In the genomic region with DNA sequence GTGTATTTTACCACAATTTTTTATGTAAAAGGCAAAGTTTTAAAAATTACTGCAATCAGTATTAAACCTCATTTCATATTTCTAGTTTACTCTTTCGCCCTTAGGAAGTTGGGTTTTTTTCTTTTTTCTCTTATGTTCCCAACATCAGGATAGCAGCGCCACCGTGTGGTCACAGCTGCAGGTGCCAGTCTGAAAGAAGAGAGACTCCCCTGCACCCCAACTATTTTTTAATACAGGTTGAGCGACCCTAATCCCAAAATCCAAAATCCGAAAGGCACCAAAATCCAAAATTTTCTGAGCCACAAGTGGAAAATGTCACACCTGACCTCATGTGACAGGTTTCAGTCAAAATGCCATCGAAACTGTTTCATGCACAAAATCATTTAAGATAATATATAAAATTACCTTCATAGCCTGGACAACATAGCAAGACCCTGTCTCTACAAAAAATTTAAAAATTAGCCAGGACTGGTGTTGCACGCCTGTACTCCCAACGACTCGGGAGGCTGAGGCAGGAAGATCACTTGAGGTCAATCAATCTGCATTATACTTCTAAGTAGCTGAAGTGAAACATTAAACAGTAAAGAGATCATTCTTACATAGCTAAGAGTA, we compare ENCODE assay signal across 8 cellular contexts. TPM values are rescaled to one million over a fixed set of nuclear protein-coding genes. Genes with fewer than 3 reads are reported as not detected.
A peak's percentile ranks its signal among the peaks of the same experiment; 100 is the strongest.
DNase-seq lines count a peak whose midpoint lies in the region; ATAC-seq and TF ChIP-seq lines count a peak whose summit lies in the region.

No MANE protein-coding gene starts in this region.

- peak; percentile 90 for TF ChIP-seq CTCF in PC-3 (conservative IDR thresholded peaks at IDR 0.05; ENCODE audit: low read depth, low read length)
- peak; percentile 86 to 95 for TF ChIP-seq CTCF in fibroblast of lung (conservative IDR thresholded peaks at IDR 0.05 in 1 of 2, IDR thresholded peaks at IDR 0.05 in 1 of 2; ENCODE audit: low read depth in 1 of 2, low read length in 2 of 2)

- H2BK12ac ChIP-seq in neuronal stem cell (ENCODE audit: low read length), result no peak overlapping the region

- CTCF ChIA-PET in PC-3 (lab: Charles Lee), result interaction anchor here (1.3 kb wide), 1 partner anchor 90 kb away, joined by 3 read pairs; no protein-coding TSS in a partner anchor

- no peaks in the 10 kb centered on the region for H3K36me3 Mint-ChIP-seq in activated T-cell treated with anti-CD3 and anti-CD28 coated beads, Interleukin-2, amount 50 U/mL, for 24 hours (ENCODE audit: low read depth)

- H3K27ac Mint-ChIP-seq in activated T-cell treated with anti-CD3 and anti-CD28 coated beads, Interleukin-2, amount 50 U/mL, for 24 hours, result no peak overlapping the region

- no peaks in the 10 kb centered on the region for H3K9me2 ChIP-seq in PC-3 (replicated peaks; ENCODE audit: low read length)

- H3K27me3 ChIP-seq in BLaER1 treated with 17β-estradiol and CSF1 and Interleukin-3, amounts not matched to agents 10 nM and 100 nM, result no peaks in the 10 kb centered on the region; a peak in 1 of 22 replicates
- H3K27me3 ChIP-seq in PC-3 (ENCODE audit: low read length) (no peaks in the 10 kb centered on the region), fibroblast of lung (ENCODE audit: control insufficient read depth, insufficient read depth, low read length) (peaks cover 26% of the 10 kb centered on the region), neuronal stem cell (ENCODE audit: control insufficient read depth in 3 of 3, insufficient read depth in 3 of 3, low read depth in 1 of 3, low read length in 3 of 3) (peaks cover 0 to 3% (median 0%) of the 10 kb centered on the region in 3 experiments)

- no peak overlapping the region for H2BK120ac ChIP-seq in neuronal stem cell (ENCODE audit: low read depth, low read length)

- H4K91ac ChIP-seq in neuronal stem cell (ENCODE audit: low read depth, low read length, poor library complexity), result no peak overlapping the region

- peaks cover 15% of the 10 kb centered on the region for H3K27me3 Mint-ChIP-seq in activated T-cell treated with anti-CD3 and anti-CD28 coated beads, Interleukin-2, amount 50 U/mL, for 24 hours

- no peak overlapping the region for H3K4ac ChIP-seq in neuronal stem cell (ENCODE audit: low read length)

- no peak overlapping the region for H3K14ac ChIP-seq in neuronal stem cell (ENCODE audit: low read length)

- H3K4me1 ChIP-seq in BLaER1 treated with 17β-estradiol and CSF1 and Interleukin-3, amounts not matched to agents 10 nM and 100 nM, result peaks cover 36 to 83% (median 57%) of the 10 kb centered on the region in 10 experiments
- H3K4me1 ChIP-seq in PC-3 (ENCODE audit: insufficient read depth, low read length) (peaks cover 12% of the 10 kb centered on the region; the same call in 1 of the 2 replicates), fibroblast of lung (ENCODE audit: control insufficient read depth, extremely low read depth, insufficient read depth, low read length) (no peaks in the 10 kb centered on the region), neuronal stem cell (ENCODE audit: control insufficient read depth in 2 of 2, insufficient read depth in 1 of 2, low read depth in 1 of 2, low read length in 2 of 2) (peaks cover 6 to 16% of the 10 kb centered on the region in 2 donors)

- 0 out of 22 replicates have a peak overlapping the region, but pooled peaks of 1 of the 11 experiments have one; percentile 30 for H3K27ac ChIP-seq in BLaER1 treated with 17β-estradiol and CSF1 and Interleukin-3, amounts not matched to agents 10 nM and 100 nM
- H3K27ac ChIP-seq in PC-3 (ENCODE audit: low read length), result no peak overlapping the region
- H3K27ac ChIP-seq in fibroblast of lung (ENCODE audit: insufficient read depth, low read length), result no peak overlapping the region
- no peak overlapping the region for H3K27ac ChIP-seq in neuronal stem cell (replicated peaks; ENCODE audit: low read length)

- no peaks in the 10 kb centered on the region for H3F3A ChIP-seq in PC-3 (ENCODE audit: low read length, unreplicated experiment)

- no peak overlapping the region for H2AK5ac ChIP-seq in neuronal stem cell (ENCODE audit: low read depth, low read length)

- peak overlapping the region; percentile 46 to 94 (median 70) for H3K4me2 ChIP-seq in BLaER1 treated with 17β-estradiol and CSF1 and Interleukin-3, amounts not matched to agents 10 nM and 100 nM
- peak overlapping the region; percentile 81 for H3K4me2 ChIP-seq in PC-3 (ENCODE audit: low read length)
- H3K4me2 ChIP-seq in fibroblast of lung (ENCODE audit: extremely low read depth, insufficient read depth, low read length), result no peak overlapping the region
- H3K4me2 ChIP-seq in neuronal stem cell (ENCODE audit: insufficient read depth, low read length, poor library complexity, severe bottlenecking), result no peak overlapping the region

- no peaks in the 10 kb centered on the region for H3K9me3 ChIP-seq in BLaER1 treated with 17β-estradiol and CSF1 and Interleukin-3, amounts not matched to agents 10 nM and 100 nM (replicated peaks in 1 of 11)
- H3K9me3 ChIP-seq in PC-3 (ENCODE audit: low read length), result no peaks in the 10 kb centered on the region
- H3K9me3 ChIP-seq in fibroblast of lung (ENCODE audit: control insufficient read depth, insufficient read depth, low read depth, low read length), result no peaks in the 10 kb centered on the region
- H3K9me3 ChIP-seq in neuronal stem cell (replicated peaks in 1 of 2; ENCODE audit: control insufficient read depth in 2 of 2, insufficient read depth in 1 of 2, low read depth in 1 of 2, low read length in 2 of 2), result peaks cover 0 to 6% of the 10 kb centered on the region in 2 donors

- no peaks in the 10 kb centered on the region for H3K79me2 ChIP-seq in PC-3 (ENCODE audit: low read length)
- H3K79me2 ChIP-seq in fibroblast of lung (ENCODE audit: control insufficient read depth, insufficient read depth, low read length), result no peaks in the 10 kb centered on the region

- ATAC-seq in PC-3, result peak; percentile 48; the same call in 1 of the 2 replicates

- H3K9me3 Mint-ChIP-seq in activated T-cell treated with anti-CD3 and anti-CD28 coated beads, Interleukin-2, amount 50 U/mL, for 24 hours, result no peaks in the 10 kb centered on the region

- no peak overlapping the region for H2BK15ac ChIP-seq in neuronal stem cell (ENCODE audit: low read length)

- intact Hi-C loops in PC-3 (cut with micrococcal nuclease), result loop anchor here (1.0 kb wide), 2 partner anchors 84 to 90 kb away; no protein-coding TSS in a partner anchor

- peak; percentile 40 for DNase-seq in HPDE6-E6E7 (ENCODE audit: extremely low spot score)
- peak; percentile 76 for DNase-seq in PC-3
- peak; percentile 83 for DNase-seq in activated T-cell treated with anti-CD3 and anti-CD28 coated beads, Interleukin-2, amount 50 U/mL, for 24 hours
- DNase-seq in fibroblast of lung (ENCODE audit: low read depth in 2 of 2), result peak; percentile 55 to 76
- DNase-seq in neuronal stem cell (ENCODE audit: low spot score), result peak; percentile 79
- DNase-seq in stromal cell of bone marrow (ENCODE audit: low read depth), result peak; percentile 38
- DNase-seq in occipital lobe (lab: John Stamatoyannopoulos, UW), result no peak

- no peak overlapping the region for H3K18ac ChIP-seq in neuronal stem cell (ENCODE audit: low read length)

- H3K79me1 ChIP-seq in neuronal stem cell (ENCODE audit: low read depth, low read length), result no peaks in the 10 kb centered on the region

- no peak overlapping the region for H3K4me3 Mint-ChIP-seq in activated T-cell treated with anti-CD3 and anti-CD28 coated beads, Interleukin-2, amount 50 U/mL, for 24 hours

- H3K23ac ChIP-seq in neuronal stem cell (ENCODE audit: low read depth, low read length, poor library complexity), result no peak overlapping the region

- H2BK5ac ChIP-seq in neuronal stem cell (ENCODE audit: low read length), result no peak overlapping the region

- no TSS peak for BruUV-seq in PC-3 (replicated peaks; lab: Mats Ljungman, UMichigan)

- POLR2A ChIA-PET in PC-3 (lab: Charles Lee; ENCODE audit: unreplicated experiment), result no interaction called here

- no CpG with 5 or more reads among the region's 9 CpGs for WGBS in neuronal stem cell (ENCODE audit: extremely low coverage in 2 of 2, insufficient read length in 2 of 2, insufficient replicate concordance in 1 of 2), 2 donors

- no peak overlapping the region for H4K8ac ChIP-seq in neuronal stem cell (ENCODE audit: low read depth, low read length)

- no peaks in the 10 kb centered on the region for H3K36me3 ChIP-seq in BLaER1 treated with 17β-estradiol and CSF1 and Interleukin-3, amounts not matched to agents 10 nM and 100 nM
- H3K36me3 ChIP-seq in PC-3 (ENCODE audit: low read depth, low read length) (no peaks in the 10 kb centered on the region), fibroblast of lung (ENCODE audit: control insufficient read depth, insufficient read depth, low read length) (no peaks in the 10 kb centered on the region), neuronal stem cell (replicated peaks in 1 of 2; ENCODE audit: control insufficient read depth in 2 of 2, insufficient read depth in 2 of 2, low read length in 2 of 2) (no peaks in the 10 kb centered on the region)

- H4K20me1 ChIP-seq in BLaER1 treated with 17β-estradiol and CSF1 and Interleukin-3, amounts not matched to agents 10 nM and 100 nM, result no peaks in the 10 kb centered on the region
- no peaks in the 10 kb centered on the region for H4K20me1 ChIP-seq in PC-3 (ENCODE audit: low read length)
- H4K20me1 ChIP-seq in fibroblast of lung (ENCODE audit: control insufficient read depth, extremely low read depth, insufficient read depth, low read length), result no peaks in the 10 kb centered on the region

- no peak overlapping the region for H3K9ac ChIP-seq in BLaER1 treated with 17β-estradiol and CSF1 and Interleukin-3, amounts not matched to agents 10 nM and 100 nM
- H3K9ac ChIP-seq in PC-3 (ENCODE audit: low read length) (peak overlapping the region; percentile 60), fibroblast of lung (ENCODE audit: insufficient read depth, low read length) (no peak overlapping the region), neuronal stem cell (ENCODE audit: low read depth, low read length, poor library complexity) (no peak overlapping the region)

- peaks cover 28% of the 10 kb centered on the region for H3K4me1 Mint-ChIP-seq in activated T-cell treated with anti-CD3 and anti-CD28 coated beads, Interleukin-2, amount 50 U/mL, for 24 hours (ENCODE audit: low read depth)

- H2AFZ ChIP-seq in PC-3 (ENCODE audit: low read length) (peak overlapping the region; percentile 72), fibroblast of lung (ENCODE audit: low read length) (no peak overlapping the region), neuronal stem cell (ENCODE audit: low read length) (no peak overlapping the region)

- H3K4me3 ChIP-seq in BLaER1 treated with 17β-estradiol and CSF1 and Interleukin-3, amounts not matched to agents 10 nM and 100 nM, result peak overlapping the region in 2 of 10 experiments; percentile 10 to 14; a peak in 1 of 20 replicates
- H3K4me3 ChIP-seq in PC-3 (ENCODE audit: low read length) (peak overlapping the region; percentile 61), fibroblast of lung (replicated peaks in 1 of 4; ENCODE audit: control extremely low read depth in 1 of 4, insufficient read depth in 1 of 4, low read depth in 3 of 4, low read length in 4 of 4) (no peak overlapping the region), neuronal stem cell (ENCODE audit: low read length in 2 of 2) (no peak overlapping the region)

RNA-seq across cellular contexts. Expression of a gene that starts 21.8 kb away (rescaled TPM):
- total RNA-seq in PC-3 (2014; rRNA removed), result not detected in 2 replicates
- total RNA-seq in fibroblast of lung, result not detected in 2 replicates
- polyA plus RNA-seq in fibroblast of lung, result not detected in 2 replicates
- polyA plus RNA-seq in fibroblast of lung (2012), result not detected in 2 replicates
- not detected in 2 replicates for polyA minus RNA-seq in fibroblast of lung (ENCODE audit: low replicate concordance)
- not detected for polyA plus RNA-seq in neuronal stem cell (2013, experiment 1 of 2)
- 0.03 TPM for polyA plus RNA-seq in neuronal stem cell (2013, experiment 2 of 2)
- not detected for total RNA-seq in occipital lobe

RNA-seq across cellular contexts. Expression of a gene that starts 42.8 kb away (rescaled TPM):
- 0.95 and 2.2 TPM in 2 replicates for total RNA-seq in PC-3 (2014; rRNA removed)
- total RNA-seq in fibroblast of lung, result 0.66 and 0.77 TPM in 2 replicates
- 0.14 and 0.19 TPM in 2 replicates for polyA plus RNA-seq in fibroblast of lung
- polyA plus RNA-seq in fibroblast of lung (2012), result 0.40 TPM in 1 of 2 replicates, not detected in the other
- polyA minus RNA-seq in fibroblast of lung (ENCODE audit: low replicate concordance), result 0.37 TPM in 1 of 2 replicates, not detected in the other
- polyA plus RNA-seq in neuronal stem cell (2013, experiment 1 of 2), result 9.1 TPM
- polyA plus RNA-seq in neuronal stem cell (2013, experiment 2 of 2), result 9.6 TPM
- total RNA-seq in occipital lobe, result 15.6 TPM

RNA-seq across cellular contexts. Expression of a gene that starts 56.3 kb away (rescaled TPM):
- total RNA-seq in PC-3 (2014; rRNA removed), result not detected in 2 replicates
- total RNA-seq in fibroblast of lung, result not detected in 2 replicates
- not detected in 2 replicates for polyA plus RNA-seq in fibroblast of lung
- polyA plus RNA-seq in fibroblast of lung (2012), result not detected in 2 replicates
- not detected in 2 replicates for polyA minus RNA-seq in fibroblast of lung (ENCODE audit: low replicate concordance)
- not detected for polyA plus RNA-seq in neuronal stem cell (2013, experiment 1 of 2)
- polyA plus RNA-seq in neuronal stem cell (2013, experiment 2 of 2), result not detected
- not detected for total RNA-seq in occipital lobe

Comparison
In these comparisons a context has a peak if more than half of its experiments do, and no peak if none do; other contexts are left out.
1. H3K4me2 ChIP-seq: peak in BLaER1 treated with 17β-estradiol and CSF1 and Interleukin-3, amounts not matched to agents 10 nM and 100 nM (11 of 11) and PC-3 (single experiment); none in fibroblast of lung (single experiment) and neuronal stem cell (single experiment).